In genomic region chr11:86499723-86500129, GRCh38 we compare ENCODE assay signal across 29 cellular contexts.
DNase-seq lines count a peak whose midpoint lies in the region; ATAC-seq, FAIRE-seq and TF ChIP-seq lines count a peak whose summit lies in the region.
"Had no signal": no experiment of that assay in that cellular context is flagged by ENCODE, and none has a peak within 500 bp of the region (broad histone marks: within the 10 kb centered on the region; RNA-seq: fewer than 3 reads in every experiment).

No MANE protein-coding gene starts in this region.

- TF ChIP-seq POLR2A in heart left ventricle (IDR thresholded peaks at IDR 0.05), result no peak

- no peak overlapping the region for H3K27ac Mint-ChIP-seq in activated naive CD4-positive, alpha-beta T cell treated with anti-CD3 and anti-CD28 coated beads, Interleukin-2, amount 50 U/mL, for 72 hours
- H3K27ac Mint-ChIP-seq in progenitor cell of endocrine pancreas, result no peak overlapping the region
- H3K27ac Mint-ChIP-seq: activated naive CD8-positive, alpha-beta T cell treated with anti-CD3 and anti-CD28 coated beads, Interleukin-2, amount 50 U/mL, for 24 hours; IgD-negative memory B cell; stimulated activated effector memory CD8-positive, alpha-beta T cell treated with anti-CD3 and anti-CD28 coated beads, Interleukin-12 subunit alpha, Interleukin-12 subunit beta, amount 100 ng/mL, for 72 hours; WTC11 had no signal

- H3K4me3 ChIP-seq in heart left ventricle (no peak overlapping the region), left ventricle myocardium inferior (no peak overlapping the region), right cardiac atrium (ENCODE audit: low read length) (no peak overlapping the region), small intestine (ENCODE audit: low read depth in 1 of 2, low read length in 2 of 2) (no peak overlapping the region)
- H3K4me3 ChIP-seq: psoas muscle, SK-N-MC, skin epidermis, suprapubic skin, uterus had no signal

- H3K36me3 ChIP-seq in heart left ventricle (peaks cover 0 to 8% (median 0%) of the 10 kb centered on the region in 9 donors), left ventricle myocardium inferior (peaks cover 3% of the 10 kb centered on the region), small intestine (ENCODE audit: control insufficient read depth in 2 of 2, insufficient read depth in 2 of 2, low read length in 2 of 2) (no peaks in the 10 kb centered on the region)
- H3K36me3 ChIP-seq: brain microvascular endothelial cell, suprapubic skin, uterus had no signal

- TF ChIP-seq CTCF in heart left ventricle (IDR thresholded peaks at IDR 0.05) (no peak), left ventricle myocardium inferior (IDR thresholded peaks at IDR 0.05; ENCODE audit: borderline replicate concordance) (no peak), progenitor cell of endocrine pancreas (IDR thresholded peaks at IDR 0.05; ENCODE audit: unreplicated experiment) (no peak)

- peaks cover 0 to 35% (median 16%) of the 10 kb centered on the region in 12 donors for H3K4me1 ChIP-seq in heart left ventricle
- H3K4me1 ChIP-seq in left ventricle myocardium inferior, result peaks cover 31% of the 10 kb centered on the region
- peaks cover 7% of the 10 kb centered on the region for H3K4me1 ChIP-seq in right cardiac atrium (ENCODE audit: control insufficient read depth, insufficient read depth, low read length)
- H3K4me1 ChIP-seq in small intestine (ENCODE audit: control insufficient read depth in 2 of 2, insufficient read depth in 1 of 2, low read depth in 1 of 2, low read length in 1 of 2), result peaks cover 0 to 3% of the 10 kb centered on the region in 2 donors
- H3K4me1 ChIP-seq: psoas muscle, suprapubic skin had no signal

- 62 to 74% (median 69%) methylated on average over 4 of the region's 4 CpGs for WGBS in heart left ventricle, 4 donors
- WGBS in right cardiac atrium, result 67% methylated on average over 4 of the region's 4 CpGs
- WGBS in small intestine, 3 donors, result 25 to 67% (median 36%) methylated on average over 4 of the region's 4 CpGs

- DNase-seq in heart left ventricle (no peak), left ventricle myocardium inferior (no peak), OCI-M1 (lab: John Stamatoyannopoulos, UW) (peak; percentile 74), right cardiac atrium (peak in 1 of 3 donors; percentile 35), small intestine (peak; percentile 60), progenitor cell of endocrine pancreas (ENCODE audit: low spot score, unreplicated experiment) (no peak)
- no peak for DNase-seq in activated naive CD4-positive, alpha-beta T cell treated with anti-CD3 and anti-CD28 coated beads, Interleukin-2, amount 50 U/mL, for 72 hours (ENCODE audit: low spot score in 2 of 2)
- DNase-seq: activated CD4-positive, alpha-beta T cell treated with anti-CD3 and anti-CD28 coated beads, Interleukin-2, amount 50 U/mL, for 4 hours; activated effector memory CD4-positive, alpha-beta T cell treated with anti-CD3 and anti-CD28 coated beads, Interleukin-2, amount 50 U/mL, for 16 hours; activated naive CD8-positive, alpha-beta T cell treated with anti-CD3 and anti-CD28 coated beads, Interleukin-2, amount 50 U/mL, for 24 hours; brain microvascular endothelial cell; C1 segment of cervical spinal cord; cortex of kidney; GDM1; NCI-H1436 treated with DMSO at 0.1 percent for 48 hours; NCI-H2171; NCI-H82; psoas muscle; stimulated activated CD4-positive, alpha-beta T cell treated with anti-CD3 and anti-CD28 coated beads, Interleukin-2, amount 100 ng/mL, for 24 hours; T-helper 2 cell; uterus had no signal

- peaks cover 8% of the 10 kb centered on the region for H3K27me3 Mint-ChIP-seq in progenitor cell of endocrine pancreas

- intact Hi-C loops in heart left ventricle (cut with DNase I) (no loop called here), left ventricle myocardium inferior (cut with micrococcal nuclease) (no loop called here), right cardiac atrium (cut with DNase I) (no loop called here)

- H3K4me3 Mint-ChIP-seq in progenitor cell of endocrine pancreas (ENCODE audit: low read depth), result no peak overlapping the region
- H3K4me3 Mint-ChIP-seq: activated naive CD8-positive, alpha-beta T cell treated with anti-CD3 and anti-CD28 coated beads, Interleukin-2, amount 50 U/mL, for 24 hours; IgD-negative memory B cell; stimulated activated effector memory CD8-positive, alpha-beta T cell treated with anti-CD3 and anti-CD28 coated beads, Interleukin-12 subunit alpha, Interleukin-12 subunit beta, amount 100 ng/mL, for 72 hours; WTC11 had no signal

- no peaks in the 10 kb centered on the region for H3K9me3 ChIP-seq in heart left ventricle
- no peaks in the 10 kb centered on the region for H3K9me3 ChIP-seq in left ventricle myocardium inferior (replicated peaks)
- no peaks in the 10 kb centered on the region for H3K9me3 ChIP-seq in right cardiac atrium (ENCODE audit: control insufficient read depth, low read length)
- no peaks in the 10 kb centered on the region for H3K9me3 ChIP-seq in small intestine (ENCODE audit: control insufficient read depth, low read depth)
- H3K9me3 ChIP-seq: psoas muscle, suprapubic skin, uterus had no signal

- H3K27ac ChIP-seq in heart left ventricle (no peak overlapping the region), left ventricle myocardium inferior (replicated peaks) (no peak overlapping the region), right cardiac atrium (ENCODE audit: low read length) (no peak overlapping the region), small intestine (ENCODE audit: low read depth in 1 of 2, low read length in 1 of 2) (peak overlapping the region in 1 of 2 donors; percentile 2)
- H3K27ac ChIP-seq: brain microvascular endothelial cell, psoas muscle, SK-N-MC, skin epidermis, suprapubic skin, uterus had no signal

- H3K4me1 Mint-ChIP-seq in progenitor cell of endocrine pancreas (ENCODE audit: low read depth), result peaks cover 2% of the 10 kb centered on the region
- H3K4me1 Mint-ChIP-seq: IgD-negative memory B cell; stimulated activated effector memory CD8-positive, alpha-beta T cell treated with anti-CD3 and anti-CD28 coated beads, Interleukin-12 subunit alpha, Interleukin-12 subunit beta, amount 100 ng/mL, for 72 hours had no signal

- ATAC-seq in heart left ventricle, result peak in 3 of 4 donors; percentile 19 to 70 (median 49)
- ATAC-seq in right cardiac atrium, result peak; percentile 55 to 56
- ATAC-seq in activated naive CD4-positive, alpha-beta T cell treated with anti-CD3 and anti-CD28 coated beads, Interleukin-2, amount 50 U/mL, for 72 hours, result no peak
- no peak for ATAC-seq in HG03045 (IDR thresholded peaks at IDR 0.05; ENCODE audit: unreplicated experiment)
- ATAC-seq: activated naive CD8-positive, alpha-beta T cell treated with anti-CD3 and anti-CD28 coated beads, Interleukin-2, amount 50 U/mL, for 24 hours; stimulated activated effector memory CD8-positive, alpha-beta T cell treated with anti-CD3 and anti-CD28 coated beads, Interleukin-12 subunit alpha, Interleukin-12 subunit beta, amount 100 ng/mL, for 72 hours; WTC11 had no signal

- H3K36me3 Mint-ChIP-seq in activated naive CD4-positive, alpha-beta T cell treated with anti-CD3 and anti-CD28 coated beads, Interleukin-2, amount 50 U/mL, for 72 hours, result no peaks in the 10 kb centered on the region
- H3K36me3 Mint-ChIP-seq in progenitor cell of endocrine pancreas (ENCODE audit: insufficient read depth), result no peaks in the 10 kb centered on the region
- H3K36me3 Mint-ChIP-seq: IgD-negative memory B cell; stimulated activated effector memory CD8-positive, alpha-beta T cell treated with anti-CD3 and anti-CD28 coated beads, Interleukin-12 subunit alpha, Interleukin-12 subunit beta, amount 100 ng/mL, for 72 hours; WTC11 had no signal

- H3K9me3 Mint-ChIP-seq in activated naive CD4-positive, alpha-beta T cell treated with anti-CD3 and anti-CD28 coated beads, Interleukin-2, amount 50 U/mL, for 72 hours, result no peaks in the 10 kb centered on the region
- H3K9me3 Mint-ChIP-seq in progenitor cell of endocrine pancreas (ENCODE audit: low read depth), result no peaks in the 10 kb centered on the region
- H3K9me3 Mint-ChIP-seq: activated naive CD8-positive, alpha-beta T cell treated with anti-CD3 and anti-CD28 coated beads, Interleukin-2, amount 50 U/mL, for 24 hours; IgD-negative memory B cell; stimulated activated effector memory CD8-positive, alpha-beta T cell treated with anti-CD3 and anti-CD28 coated beads, Interleukin-12 subunit alpha, Interleukin-12 subunit beta, amount 100 ng/mL, for 72 hours; WTC11 had no signal

- no peak for FAIRE-seq in small intestine (lab: Jason Lieb, UNC)
- FAIRE-seq: GM18507 had no signal

- H3K27me3 ChIP-seq in heart left ventricle (no peaks in the 10 kb centered on the region), left ventricle myocardium inferior (ENCODE audit: low read depth) (no peaks in the 10 kb centered on the region), right cardiac atrium (ENCODE audit: control insufficient read depth, insufficient read depth) (no peaks in the 10 kb centered on the region), small intestine (ENCODE audit: control insufficient read depth in 2 of 2, insufficient read depth in 2 of 2, low read length in 2 of 2) (no peaks in the 10 kb centered on the region)
- H3K27me3 ChIP-seq: brain microvascular endothelial cell, suprapubic skin, uterus had no signal

Comparison
In these comparisons a context has a peak if more than half of its experiments do, and no peak if none do; other contexts are left out.
1. ATAC-seq: peak in heart left ventricle (3 of 4) and right cardiac atrium (2 of 2); none in activated naive CD4-positive, alpha-beta T cell treated with anti-CD3 and anti-CD28 coated beads, Interleukin-2, amount 50 U/mL, for 72 hours (0 of 2) and HG03045 (single experiment).
2. DNase-seq: peak in OCI-M1 (single experiment) and small intestine (single experiment); none in heart left ventricle (0 of 5), left ventricle myocardium inferior (single experiment), activated naive CD4-positive, alpha-beta T cell treated with anti-CD3 and anti-CD28 coated beads, Interleukin-2, amount 50 U/mL, for 72 hours (0 of 2) and progenitor cell of endocrine pancreas (single experiment).